ENCODE assay signal across 1 cellular context in the genomic region with DNA sequence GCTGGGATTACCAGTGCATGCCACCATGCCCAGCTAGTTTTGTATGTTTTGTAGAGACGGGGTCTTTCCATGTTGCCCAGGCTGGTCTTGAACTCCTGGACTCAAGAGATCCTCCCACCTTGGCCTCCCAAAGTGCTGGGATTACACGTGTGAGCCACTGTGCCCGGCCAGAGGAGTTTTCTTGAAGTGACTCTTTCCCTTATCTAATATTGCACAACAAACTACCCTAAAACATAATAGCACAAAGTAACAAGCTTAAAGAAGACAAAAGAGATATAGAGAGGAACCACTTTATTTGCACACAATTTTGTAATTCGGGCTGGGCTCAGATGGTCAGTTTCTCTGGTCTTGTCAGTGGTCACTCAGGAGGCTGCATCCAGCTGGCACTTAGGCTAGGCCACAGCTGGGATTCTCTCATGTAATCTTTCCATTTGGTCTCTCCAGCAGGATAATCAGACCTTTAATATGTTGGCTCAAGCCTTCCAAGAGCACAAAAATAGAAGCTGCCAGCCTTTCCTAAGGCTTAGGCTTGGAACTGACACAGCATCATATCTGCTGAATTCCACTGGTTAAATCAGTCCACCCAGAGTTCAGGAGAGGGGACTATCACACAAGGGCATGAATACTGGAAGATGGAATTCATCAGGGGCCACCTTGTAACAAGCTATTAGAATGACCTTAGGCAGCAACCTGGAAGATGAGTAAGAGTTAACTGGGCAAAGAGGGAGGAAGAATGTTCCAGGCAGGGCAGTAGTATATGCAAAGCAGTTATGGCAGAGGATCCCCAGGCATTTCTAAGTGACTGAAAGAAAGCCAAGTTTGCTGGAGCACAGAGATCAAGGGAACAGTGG.
TF ChIP-seq lines count a peak whose summit lies in the region.

No MANE protein-coding gene starts in this region.

TF ChIP-seq in HepG2, 621 proteins besides CTCF, POLR2A, EP300 and RAD21:
- TF ChIP-seq, protein P1, sequence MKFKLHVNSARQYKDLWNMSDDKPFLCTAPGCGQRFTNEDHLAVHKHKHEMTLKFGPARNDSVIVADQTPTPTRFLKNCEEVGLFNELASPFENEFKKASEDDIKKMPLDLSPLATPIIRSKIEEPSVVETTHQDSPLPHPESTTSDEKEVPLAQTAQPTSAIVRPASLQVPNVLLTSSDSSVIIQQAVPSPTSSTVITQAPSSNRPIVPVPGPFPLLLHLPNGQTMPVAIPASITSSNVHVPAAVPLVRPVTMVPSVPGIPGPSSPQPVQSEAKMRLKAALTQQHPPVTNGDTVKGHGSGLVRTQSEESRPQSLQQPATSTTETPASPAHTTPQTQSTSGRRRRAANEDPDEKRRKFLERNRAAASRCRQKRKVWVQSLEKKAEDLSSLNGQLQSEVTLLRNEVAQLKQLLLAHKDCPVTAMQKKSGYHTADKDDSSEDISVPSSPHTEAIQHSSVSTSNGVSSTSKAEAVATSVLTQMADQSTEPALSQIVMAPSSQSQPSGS (CRISPR knock-in tag; IDR thresholded peaks at IDR 0.05) = no peak
- TF ChIP-seq, protein P2, sequence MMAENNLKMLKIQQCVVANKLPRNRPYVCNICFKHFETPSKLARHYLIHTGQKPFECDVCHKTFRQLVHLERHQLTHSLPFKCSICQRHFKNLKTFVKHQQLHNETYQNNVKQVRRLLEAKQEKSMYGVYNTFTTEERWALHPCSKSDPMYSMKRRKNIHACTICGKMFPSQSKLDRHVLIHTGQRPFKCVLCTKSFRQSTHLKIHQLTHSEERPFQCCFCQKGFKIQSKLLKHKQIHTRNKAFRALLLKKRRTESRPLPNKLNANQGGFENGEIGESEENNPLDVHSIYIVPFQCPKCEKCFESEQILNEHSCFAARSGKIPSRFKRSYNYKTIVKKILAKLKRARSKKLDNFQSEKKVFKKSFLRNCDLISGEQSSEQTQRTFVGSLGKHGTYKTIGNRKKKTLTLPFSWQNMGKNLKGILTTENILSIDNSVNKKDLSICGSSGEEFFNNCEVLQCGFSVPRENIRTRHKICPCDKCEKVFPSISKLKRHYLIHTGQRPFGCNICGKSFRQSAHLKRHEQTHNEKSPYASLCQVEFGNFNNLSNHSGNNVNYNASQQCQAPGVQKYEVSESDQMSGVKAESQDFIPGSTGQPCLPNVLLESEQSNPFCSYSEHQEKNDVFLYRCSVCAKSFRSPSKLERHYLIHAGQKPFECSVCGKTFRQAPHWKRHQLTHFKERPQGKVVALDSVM (CRISPR knock-in tag; IDR thresholded peaks at IDR 0.05) = peak; percentile 42; the same call in 1 of the 2 replicates
